1 cellular context compared by ENCODE assay signal in genomic region chr16:1132431-1132830, GRCh38.
TF ChIP-seq lines count a peak whose summit lies in the region.

No MANE protein-coding gene starts in this region.

TF ChIP-seq in IMR-90, 13 proteins besides CTCF, POLR2A, EP300 and RAD21 (continued from another document):
- TF ChIP-seq USF2 (IDR thresholded peaks at IDR 0.05; ENCODE audit: low read depth, low read length), result no peak
- no peak for TF ChIP-seq RFX5 (IDR thresholded peaks at IDR 0.05; ENCODE audit: low read depth, low read length)
- TF ChIP-seq MXI1 (IDR thresholded peaks at IDR 0.05; ENCODE audit: borderline replicate concordance, low read depth, low read length), result no peak
- no peak for TF ChIP-seq MAZ (IDR thresholded peaks at IDR 0.05; ENCODE audit: borderline replicate concordance, low read depth, low read length)
- TF ChIP-seq FOS (IDR thresholded peaks at IDR 0.05; ENCODE audit: low read depth, low read length), result no peak
- TF ChIP-seq CEBPB (IDR thresholded peaks at IDR 0.05; ENCODE audit: low read depth, low read length), result no peak
- no peak for TF ChIP-seq NFE2L2 (IDR thresholded peaks at IDR 0.05; ENCODE audit: low read depth, low read length)
- TF ChIP-seq SMC3 (IDR thresholded peaks at IDR 0.05; ENCODE audit: low read depth, low read length), result no peak
- no peak for TF ChIP-seq MAFK (IDR thresholded peaks at IDR 0.05; ENCODE audit: low read depth, low read length)
TF ChIP-seq in IMR-90: peak in this region for 0.
